In the genomic region with DNA sequence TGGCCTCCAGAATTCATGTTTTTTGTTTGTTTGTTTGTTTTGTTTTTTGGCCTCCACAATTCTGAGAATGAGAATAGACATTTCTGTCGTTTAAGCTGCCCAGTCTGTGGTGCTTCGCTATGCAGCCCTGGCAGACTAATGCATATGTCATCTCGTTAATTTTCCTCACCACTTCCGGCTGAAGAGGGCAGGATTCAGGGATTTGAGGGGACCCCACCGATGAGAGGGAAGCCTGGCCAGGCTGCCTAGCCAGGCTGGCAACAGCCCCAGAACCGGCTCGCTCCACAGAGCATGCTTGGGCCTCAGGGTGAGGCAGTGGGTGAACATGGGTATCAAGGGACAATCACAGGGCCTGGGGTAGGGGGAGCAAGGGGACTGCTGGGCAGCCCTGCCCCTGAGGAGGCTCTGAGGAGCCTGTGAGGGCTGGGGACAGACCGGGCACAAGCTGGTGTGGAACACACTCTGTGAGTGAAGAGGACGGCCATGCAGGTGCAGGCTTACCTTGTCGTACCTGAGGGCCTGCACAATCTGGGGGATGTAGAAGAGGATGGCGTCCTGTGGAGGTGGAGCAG, we compare ENCODE assay signal across 1 cellular context.
TF ChIP-seq lines count a peak whose summit lies in the region.

No MANE protein-coding gene starts in this region.

TF ChIP-seq in K562, 482 proteins besides CTCF, POLR2A, EP300 and RAD21 (continued from another document and continues in another):
- TF ChIP-seq, protein P1, sequence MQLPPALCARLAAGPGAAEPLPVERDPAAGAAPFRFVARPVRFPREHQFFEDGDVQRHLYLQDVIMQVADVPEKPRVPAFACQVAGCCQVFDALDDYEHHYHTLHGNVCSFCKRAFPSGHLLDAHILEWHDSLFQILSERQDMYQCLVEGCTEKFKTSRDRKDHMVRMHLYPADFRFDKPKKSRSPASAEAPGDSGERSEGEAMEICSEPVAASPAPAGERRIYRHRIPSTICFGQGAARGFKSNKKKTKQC (CRISPR knock-in tag; IDR thresholded peaks at IDR 0.05): no peak; the same call in 1 of the 2 replicates
- TF ChIP-seq FUS (optimal IDR thresholded peaks at IDR 0.05; ENCODE audit: low read depth, low read length): no peak
- TF ChIP-seq MCM3 (IDR thresholded peaks at IDR 0.05): no peak
- TF ChIP-seq, protein P2, sequence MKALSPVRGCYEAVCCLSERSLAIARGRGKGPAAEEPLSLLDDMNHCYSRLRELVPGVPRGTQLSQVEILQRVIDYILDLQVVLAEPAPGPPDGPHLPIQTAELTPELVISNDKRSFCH (CRISPR knock-in tag; IDR thresholded peaks at IDR 0.05): peak; percentile 46; the same call in 1 of the 2 replicates
- TF ChIP-seq, protein P2 (tag; IDR thresholded peaks at IDR 0.05): no peak
- 0 out of 2 replicates have a peak, but pooled peaks have one; percentile 56 for TF ChIP-seq ZNF124 (CRISPR knock-in tag; IDR thresholded peaks at IDR 0.05)
- 0 out of 2 replicates have a peak, but pooled peaks have one; percentile 41 for TF ChIP-seq PRMT5 (CRISPR knock-in tag; IDR thresholded peaks at IDR 0.05)
- TF ChIP-seq, protein P3, sequence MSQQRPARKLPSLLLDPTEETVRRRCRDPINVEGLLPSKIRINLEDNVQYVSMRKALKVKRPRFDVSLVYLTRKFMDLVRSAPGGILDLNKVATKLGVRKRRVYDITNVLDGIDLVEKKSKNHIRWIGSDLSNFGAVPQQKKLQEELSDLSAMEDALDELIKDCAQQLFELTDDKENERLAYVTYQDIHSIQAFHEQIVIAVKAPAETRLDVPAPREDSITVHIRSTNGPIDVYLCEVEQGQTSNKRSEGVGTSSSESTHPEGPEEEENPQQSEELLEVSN (IDR thresholded peaks at IDR 0.05; ENCODE audit: borderline replicate concordance in 1 of 2, extremely low read depth in 1 of 2, insufficient read depth in 1 of 2, insufficient read length in 1 of 2, low read depth in 1 of 2, low read length in 1 of 2, poor library complexity in 1 of 2, severe bottlenecking in 1 of 2): no peak
- no peak for TF ChIP-seq SMARCE1 (IDR thresholded peaks at IDR 0.05)
- no peak for TF ChIP-seq ZNF695 (CRISPR knock-in tag; IDR thresholded peaks at IDR 0.05)
- no peak for TF ChIP-seq TCF7L2 (IDR thresholded peaks at IDR 0.05; ENCODE audit: low read depth, low read length)
- TF ChIP-seq, protein P4, sequence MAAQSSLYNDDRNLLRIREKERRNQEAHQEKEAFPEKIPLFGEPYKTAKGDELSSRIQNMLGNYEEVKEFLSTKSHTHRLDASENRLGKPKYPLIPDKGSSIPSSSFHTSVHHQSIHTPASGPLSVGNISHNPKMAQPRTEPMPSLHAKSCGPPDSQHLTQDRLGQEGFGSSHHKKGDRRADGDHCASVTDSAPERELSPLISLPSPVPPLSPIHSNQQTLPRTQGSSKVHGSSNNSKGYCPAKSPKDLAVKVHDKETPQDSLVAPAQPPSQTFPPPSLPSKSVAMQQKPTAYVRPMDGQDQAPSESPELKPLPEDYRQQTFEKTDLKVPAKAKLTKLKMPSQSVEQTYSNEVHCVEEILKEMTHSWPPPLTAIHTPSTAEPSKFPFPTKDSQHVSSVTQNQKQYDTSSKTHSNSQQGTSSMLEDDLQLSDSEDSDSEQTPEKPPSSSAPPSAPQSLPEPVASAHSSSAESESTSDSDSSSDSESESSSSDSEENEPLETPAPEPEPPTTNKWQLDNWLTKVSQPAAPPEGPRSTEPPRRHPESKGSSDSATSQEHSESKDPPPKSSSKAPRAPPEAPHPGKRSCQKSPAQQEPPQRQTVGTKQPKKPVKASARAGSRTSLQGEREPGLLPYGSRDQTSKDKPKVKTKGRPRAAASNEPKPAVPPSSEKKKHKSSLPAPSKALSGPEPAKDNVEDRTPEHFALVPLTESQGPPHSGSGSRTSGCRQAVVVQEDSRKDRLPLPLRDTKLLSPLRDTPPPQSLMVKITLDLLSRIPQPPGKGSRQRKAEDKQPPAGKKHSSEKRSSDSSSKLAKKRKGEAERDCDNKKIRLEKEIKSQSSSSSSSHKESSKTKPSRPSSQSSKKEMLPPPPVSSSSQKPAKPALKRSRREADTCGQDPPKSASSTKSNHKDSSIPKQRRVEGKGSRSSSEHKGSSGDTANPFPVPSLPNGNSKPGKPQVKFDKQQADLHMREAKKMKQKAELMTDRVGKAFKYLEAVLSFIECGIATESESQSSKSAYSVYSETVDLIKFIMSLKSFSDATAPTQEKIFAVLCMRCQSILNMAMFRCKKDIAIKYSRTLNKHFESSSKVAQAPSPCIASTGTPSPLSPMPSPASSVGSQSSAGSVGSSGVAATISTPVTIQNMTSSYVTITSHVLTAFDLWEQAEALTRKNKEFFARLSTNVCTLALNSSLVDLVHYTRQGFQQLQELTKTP (IDR thresholded peaks at IDR 0.05; ENCODE audit: low read depth in 1 of 2, partially characterized antibody in 2 of 2): no peak
- TF ChIP-seq MTA2 (IDR thresholded peaks at IDR 0.05; ENCODE audit: low read depth): no peak
- no peak for TF ChIP-seq ZSCAN29 (IDR thresholded peaks at IDR 0.05)
- TF ChIP-seq NR2F6 (CRISPR knock-in tag; IDR thresholded peaks at IDR 0.05): no peak
- no peak for TF ChIP-seq BHLHE40 (IDR thresholded peaks at IDR 0.05; ENCODE audit: low read length)
- 0 out of 2 replicates have a peak, but pooled peaks have one; percentile 24 for TF ChIP-seq ZNF583 (CRISPR knock-in tag; IDR thresholded peaks at IDR 0.05)
- 0 out of 4 replicates have a peak, but pooled peaks of 1 of the 2 experiments have one; percentile 34 for TF ChIP-seq MAZ (CRISPR knock-in tag; conservative IDR thresholded peaks at IDR 0.05 in 1 of 2, IDR thresholded peaks at IDR 0.05 in 1 of 2)
- no peak for TF ChIP-seq PHF8 (IDR thresholded peaks at IDR 0.05; ENCODE audit: borderline replicate concordance, low read length)
- TF ChIP-seq ZNF668 (CRISPR knock-in tag; IDR thresholded peaks at IDR 0.05): no peak
- TF ChIP-seq, protein P5, sequence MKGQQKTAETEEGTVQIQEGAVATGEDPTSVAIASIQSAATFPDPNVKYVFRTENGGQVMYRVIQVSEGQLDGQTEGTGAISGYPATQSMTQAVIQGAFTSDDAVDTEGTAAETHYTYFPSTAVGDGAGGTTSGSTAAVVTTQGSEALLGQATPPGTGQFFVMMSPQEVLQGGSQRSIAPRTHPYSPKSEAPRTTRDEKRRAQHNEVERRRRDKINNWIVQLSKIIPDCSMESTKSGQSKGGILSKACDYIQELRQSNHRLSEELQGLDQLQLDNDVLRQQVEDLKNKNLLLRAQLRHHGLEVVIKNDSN (CRISPR knock-in tag; IDR thresholded peaks at IDR 0.05): peak; percentile 34; the same call in 1 of the 2 replicates
- TF ChIP-seq MEF2D (tag; conservative IDR thresholded peaks at IDR 0.05; ENCODE audit: low read depth): no peak
- TF ChIP-seq SIX5 (IDR thresholded peaks at IDR 0.05; ENCODE audit: borderline replicate concordance in 1 of 2, insufficient read depth in 1 of 2, low read depth in 1 of 2, low read length in 2 of 2): no peak
- 0 out of 2 replicates have a peak, but pooled peaks have one; percentile 66 for TF ChIP-seq FOXP1 (CRISPR knock-in tag; IDR thresholded peaks at IDR 0.05)
- TF ChIP-seq, protein P6, sequence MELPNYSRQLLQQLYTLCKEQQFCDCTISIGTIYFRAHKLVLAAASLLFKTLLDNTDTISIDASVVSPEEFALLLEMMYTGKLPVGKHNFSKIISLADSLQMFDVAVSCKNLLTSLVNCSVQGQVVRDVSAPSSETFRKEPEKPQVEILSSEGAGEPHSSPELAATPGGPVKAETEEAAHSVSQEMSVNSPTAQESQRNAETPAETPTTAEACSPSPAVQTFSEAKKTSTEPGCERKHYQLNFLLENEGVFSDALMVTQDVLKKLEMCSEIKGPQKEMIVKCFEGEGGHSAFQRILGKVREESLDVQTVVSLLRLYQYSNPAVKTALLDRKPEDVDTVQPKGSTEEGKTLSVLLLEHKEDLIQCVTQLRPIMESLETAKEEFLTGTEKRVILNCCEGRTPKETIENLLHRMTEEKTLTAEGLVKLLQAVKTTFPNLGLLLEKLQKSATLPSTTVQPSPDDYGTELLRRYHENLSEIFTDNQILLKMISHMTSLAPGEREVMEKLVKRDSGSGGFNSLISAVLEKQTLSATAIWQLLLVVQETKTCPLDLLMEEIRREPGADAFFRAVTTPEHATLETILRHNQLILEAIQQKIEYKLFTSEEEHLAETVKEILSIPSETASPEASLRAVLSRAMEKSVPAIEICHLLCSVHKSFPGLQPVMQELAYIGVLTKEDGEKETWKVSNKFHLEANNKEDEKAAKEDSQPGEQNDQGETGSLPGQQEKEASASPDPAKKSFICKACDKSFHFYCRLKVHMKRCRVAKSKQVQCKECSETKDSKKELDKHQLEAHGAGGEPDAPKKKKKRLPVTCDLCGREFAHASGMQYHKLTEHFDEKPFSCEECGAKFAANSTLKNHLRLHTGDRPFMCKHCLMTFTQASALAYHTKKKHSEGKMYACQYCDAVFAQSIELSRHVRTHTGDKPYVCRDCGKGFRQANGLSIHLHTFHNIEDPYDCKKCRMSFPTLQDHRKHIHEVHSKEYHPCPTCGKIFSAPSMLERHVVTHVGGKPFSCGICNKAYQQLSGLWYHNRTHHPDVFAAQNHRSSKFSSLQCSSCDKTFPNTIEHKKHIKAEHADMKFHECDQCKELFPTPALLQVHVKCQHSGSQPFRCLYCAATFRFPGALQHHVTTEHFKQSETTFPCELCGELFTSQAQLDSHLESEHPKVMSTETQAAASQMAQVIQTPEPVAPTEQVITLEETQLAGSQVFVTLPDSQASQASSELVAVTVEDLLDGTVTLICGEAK (IDR thresholded peaks at IDR 0.05): no peak
- TF ChIP-seq, protein P6 (CRISPR knock-in tag; IDR thresholded peaks at IDR 0.05): no peak
- no peak for TF ChIP-seq ZC3H11A (IDR thresholded peaks at IDR 0.05; ENCODE audit: low read depth, low read length)
- TF ChIP-seq, protein P7, sequence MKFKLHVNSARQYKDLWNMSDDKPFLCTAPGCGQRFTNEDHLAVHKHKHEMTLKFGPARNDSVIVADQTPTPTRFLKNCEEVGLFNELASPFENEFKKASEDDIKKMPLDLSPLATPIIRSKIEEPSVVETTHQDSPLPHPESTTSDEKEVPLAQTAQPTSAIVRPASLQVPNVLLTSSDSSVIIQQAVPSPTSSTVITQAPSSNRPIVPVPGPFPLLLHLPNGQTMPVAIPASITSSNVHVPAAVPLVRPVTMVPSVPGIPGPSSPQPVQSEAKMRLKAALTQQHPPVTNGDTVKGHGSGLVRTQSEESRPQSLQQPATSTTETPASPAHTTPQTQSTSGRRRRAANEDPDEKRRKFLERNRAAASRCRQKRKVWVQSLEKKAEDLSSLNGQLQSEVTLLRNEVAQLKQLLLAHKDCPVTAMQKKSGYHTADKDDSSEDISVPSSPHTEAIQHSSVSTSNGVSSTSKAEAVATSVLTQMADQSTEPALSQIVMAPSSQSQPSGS (CRISPR knock-in tag; IDR thresholded peaks at IDR 0.05): no peak
- TF ChIP-seq RBM39 (optimal IDR thresholded peaks at IDR 0.05; ENCODE audit: low read depth, low read length): no peak
- TF ChIP-seq GTF2A2 (tag; IDR thresholded peaks at IDR 0.05): no peak
- TF ChIP-seq HIVEP1 (CRISPR knock-in tag; IDR thresholded peaks at IDR 0.05): peak; percentile 33; the same call in 1 of the 2 replicates
- TF ChIP-seq, protein P8, sequence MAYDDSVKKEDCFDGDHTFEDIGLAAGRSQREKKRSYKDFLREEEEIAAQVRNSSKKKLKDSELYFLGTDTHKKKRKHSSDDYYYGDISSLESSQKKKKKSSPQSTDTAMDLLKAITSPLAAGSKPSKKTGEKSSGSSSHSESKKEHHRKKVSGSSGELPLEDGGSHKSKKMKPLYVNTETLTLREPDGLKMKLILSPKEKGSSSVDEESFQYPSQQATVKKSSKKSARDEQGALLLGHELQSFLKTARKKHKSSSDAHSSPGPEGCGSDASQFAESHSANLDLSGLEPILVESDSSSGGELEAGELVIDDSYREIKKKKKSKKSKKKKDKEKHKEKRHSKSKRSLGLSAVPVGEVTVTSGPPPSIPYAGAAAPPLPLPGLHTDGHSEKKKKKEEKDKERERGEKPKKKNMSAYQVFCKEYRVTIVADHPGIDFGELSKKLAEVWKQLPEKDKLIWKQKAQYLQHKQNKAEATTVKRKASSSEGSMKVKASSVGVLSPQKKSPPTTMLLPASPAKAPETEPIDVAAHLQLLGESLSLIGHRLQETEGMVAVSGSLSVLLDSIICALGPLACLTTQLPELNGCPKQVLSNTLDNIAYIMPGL (CRISPR knock-in tag; IDR thresholded peaks at IDR 0.05): no peak
- no peak for TF ChIP-seq ZNF140 (CRISPR knock-in tag; IDR thresholded peaks at IDR 0.05)
- no peak for TF ChIP-seq FOXJ3 (CRISPR knock-in tag; IDR thresholded peaks at IDR 0.05)
- TF ChIP-seq POLR2H (tag; IDR thresholded peaks at IDR 0.05; ENCODE audit: low read depth): no peak
